ENCODE assay signal across 13 cellular contexts in genomic region chr3:179957264-179957845, GRCh38.
DNase-seq lines count a peak whose midpoint lies in the region; ATAC-seq, FAIRE-seq and TF ChIP-seq lines count a peak whose summit lies in the region.
"Had no signal": no experiment of that assay in that cellular context is flagged by ENCODE, and none has a peak within 500 bp of the region (broad histone marks: within the 10 kb centered on the region; RNA-seq: fewer than 3 reads in every experiment).

No MANE protein-coding gene starts in this region.

- H3K27ac Mint-ChIP-seq in activated CD8-positive, alpha-beta memory T cell treated with anti-CD3 and anti-CD28 coated beads, Interleukin-2, amount 10 ng/mL, durations not matched to agents 7 days and 5 days = peak overlapping the region; percentile 70
- H3K27ac Mint-ChIP-seq: progenitor cell of endocrine pancreas had no signal

- CTCF ChIA-PET in activated CD8-positive, alpha-beta memory T cell treated with anti-CD3 and anti-CD28 coated beads, Interleukin-2, amount 10 ng/mL, durations not matched to agents 7 days and 5 days (lab: Charles Lee) = interaction anchor here (1.1 kb wide), 1 partner anchor 10 kb away, joined by 5 read pairs; no protein-coding TSS in a partner anchor

- peaks cover 8% of the 10 kb centered on the region for H3K9me3 Mint-ChIP-seq in activated CD8-positive, alpha-beta memory T cell treated with anti-CD3 and anti-CD28 coated beads, Interleukin-2, amount 10 ng/mL, durations not matched to agents 7 days and 5 days (ENCODE audit: low read depth)

- peak overlapping the region; percentile 30 for H3K4me3 Mint-ChIP-seq in activated CD8-positive, alpha-beta memory T cell treated with anti-CD3 and anti-CD28 coated beads, Interleukin-2, amount 10 ng/mL, durations not matched to agents 7 days and 5 days

- FAIRE-seq in kidney (lab: Jason Lieb, UNC) = no peak
- FAIRE-seq: urothelium cell line had no signal

- H2AFZ ChIP-seq in KMS-11 (ENCODE audit: low read depth) = no peak overlapping the region; the same call in 1 of the 2 replicates

- H3K27me3 Mint-ChIP-seq in activated CD8-positive, alpha-beta memory T cell treated with anti-CD3 and anti-CD28 coated beads, Interleukin-2, amount 10 ng/mL, durations not matched to agents 7 days and 5 days = peaks cover 25% of the 10 kb centered on the region
- H3K27me3 Mint-ChIP-seq: progenitor cell of endocrine pancreas had no signal

- TF ChIP-seq CTCF in KMS-11 (conservative IDR thresholded peaks at IDR 0.05; ENCODE audit: low read depth, low read length) = no peak
- no peak for TF ChIP-seq CTCF in kidney (IDR thresholded peaks at IDR 0.05; ENCODE audit: borderline replicate concordance, extremely low read depth, insufficient read depth)

- ATAC-seq in activated CD8-positive, alpha-beta memory T cell treated with anti-CD3 and anti-CD28 coated beads, Interleukin-2, amount 10 ng/mL, durations not matched to agents 7 days and 5 days = no peak
- ATAC-seq in HG03135 (IDR thresholded peaks at IDR 0.05; ENCODE audit: unreplicated experiment) = no peak
- ATAC-seq: Right ventricle myocardium inferior had no signal

- no peaks in the 10 kb centered on the region for H3K36me3 ChIP-seq in KMS-11 (ENCODE audit: insufficient read depth)
- H3K36me3 ChIP-seq in kidney (ENCODE audit: control insufficient read depth in 1 of 2, insufficient read depth in 2 of 2, low read length in 2 of 2) = no peaks in the 10 kb centered on the region

- H3K4me3 ChIP-seq in KMS-11 (IDR thresholded peaks at IDR 0.05; ENCODE audit: insufficient read depth, low read depth, low read length) (no peak overlapping the region), kidney (ENCODE audit: low read length in 2 of 2) (no peak overlapping the region)

- H3K4me2 ChIP-seq in KMS-11 = peak overlapping the region; percentile 65

- H3K36me3 Mint-ChIP-seq in activated CD8-positive, alpha-beta memory T cell treated with anti-CD3 and anti-CD28 coated beads, Interleukin-2, amount 10 ng/mL, durations not matched to agents 7 days and 5 days = peaks cover 26% of the 10 kb centered on the region

- H4K20me1 ChIP-seq in KMS-11 (ENCODE audit: insufficient read depth) = no peaks in the 10 kb centered on the region

- H3K27me3 ChIP-seq in KMS-11 (ENCODE audit: insufficient read depth, low read depth) = no peaks in the 10 kb centered on the region

- H3K27ac ChIP-seq in KMS-11 (peak overlapping the region; percentile 48; the same call in 1 of the 2 replicates), kidney (ENCODE audit: low read depth in 2 of 2, low read length in 2 of 2) (no peak overlapping the region)

- H3K9ac ChIP-seq in KMS-11 (no peak overlapping the region), kidney (ENCODE audit: low read length in 2 of 2) (no peak overlapping the region)

- no peaks in the 10 kb centered on the region for H3K79me2 ChIP-seq in KMS-11 (ENCODE audit: insufficient read depth, low read depth)

- intact Hi-C loops in kidney (cut with DNase I) = no loop called here

- H3K4me1 Mint-ChIP-seq in activated CD8-positive, alpha-beta memory T cell treated with anti-CD3 and anti-CD28 coated beads, Interleukin-2, amount 10 ng/mL, durations not matched to agents 7 days and 5 days = peaks cover 47% of the 10 kb centered on the region

- H3K9me3 ChIP-seq in kidney (ENCODE audit: control insufficient read depth in 1 of 2, low read length in 2 of 2) = no peaks in the 10 kb centered on the region

- peaks cover 49% of the 10 kb centered on the region for H3K4me1 ChIP-seq in KMS-11 (ENCODE audit: low read depth, poor library complexity, severe bottlenecking)
- peaks cover 0 to 5% of the 10 kb centered on the region in 2 donors for H3K4me1 ChIP-seq in kidney (ENCODE audit: control insufficient read depth in 1 of 2, insufficient read depth in 1 of 2, low read depth in 1 of 2, low read length in 2 of 2)

- no peak for DNase-seq in activated CD8-positive, alpha-beta memory T cell treated with anti-CD3 and anti-CD28 coated beads, Interleukin-2, amount 10 ng/mL, durations not matched to agents 7 days and 5 days
- DNase-seq in activated CD8-positive, alpha-beta memory T cell treated with anti-CD3 and anti-CD28 coated beads, Interleukin-2, amount 50 U/mL, for 4 hours = no peak
- DNase-seq in NCI-H748 treated with DMSO at 0.1 percent for 48 hours (lab: John Stamatoyannopoulos, UW) = peak; percentile 12
- no peak for DNase-seq in C1 segment of cervical spinal cord (lab: John Stamatoyannopoulos, UW)
- no peak for DNase-seq in GF-D8 (lab: John Stamatoyannopoulos, UW)
- no peak for DNase-seq in kidney
- DNase-seq: NCI-H1436 treated with DMSO at 0.1 percent for 48 hours; stimulated activated CD4-positive, alpha-beta T cell treated with anti-CD3 and anti-CD28 coated beads, Interleukin-1b, Interleukin-23, amount 100 ng/mL, for 48 hours had no signal
